ENCODE assay signal across 13 cellular contexts in genomic region chr17:36941265-36942021, GRCh38. TPM values are rescaled to one million over a fixed set of nuclear protein-coding genes. Genes with fewer than 3 reads are reported as not detected.
DNase-seq lines count a peak whose midpoint lies in the region; ATAC-seq and TF ChIP-seq lines count a peak whose summit lies in the region.
"Had no signal": no experiment of that assay in that cellular context is flagged by ENCODE, and none has a peak within 500 bp of the region (broad histone marks: within the 10 kb centered on the region; RNA-seq: fewer than 3 reads in every experiment).

No MANE protein-coding gene starts in this region.

- peaks cover 0 to 2% of the 10 kb centered on the region in 2 donors for H3K36me3 Mint-ChIP-seq in CD4-positive, alpha-beta memory T cell
- H3K36me3 Mint-ChIP-seq in endodermal cell (ENCODE audit: low read depth), result peaks cover 49% of the 10 kb centered on the region
- H3K36me3 Mint-ChIP-seq in nephron (ENCODE audit: low read depth), result peaks cover 16% of the 10 kb centered on the region

- peaks cover 95% of the 10 kb centered on the region for H3K27me3 ChIP-seq in CD4-positive, alpha-beta memory T cell (ENCODE audit: insufficient read depth, low read length)
- H3K27me3 ChIP-seq in endodermal cell (ENCODE audit: control insufficient read depth, insufficient read depth, low read length, poor library complexity, severe bottlenecking), result peaks cover 93% of the 10 kb centered on the region

- peaks cover 51% of the 10 kb centered on the region for H3K4me1 ChIP-seq in CD4-positive, alpha-beta memory T cell (ENCODE audit: insufficient read depth, low read length)
- H3K4me1 ChIP-seq in HEK293 (ENCODE audit: control insufficient read depth, insufficient read depth, low read length), result peaks cover 3% of the 10 kb centered on the region; the same call in 1 of the 2 replicates
- peaks cover 33% of the 10 kb centered on the region for H3K4me1 ChIP-seq in endodermal cell (ENCODE audit: control insufficient read depth, insufficient read depth, low read length)

- CTCF ChIA-PET in CD4-positive, alpha-beta memory T cell (lab: Charles Lee; ENCODE audit: partially characterized antibody), result no interaction called here
- CTCF ChIA-PET in HEK293 (lab: Yijun Ruan, JAX), result interaction anchor here (0.6 kb wide), 1 partner anchor 313 kb away, joined by 3 read pairs; no protein-coding TSS in a partner anchor

- 39 to 52% methylated on average over 9 to 17 of the region's 17 CpGs for WGBS in endodermal cell (ENCODE audit: insufficient coverage in 1 of 2, insufficient read length in 1 of 2), 2 experiments

- DNase-seq in CD4-positive, alpha-beta memory T cell, result peak in 1 of 5 donors; percentile 22
- DNase-seq in endodermal cell (peak; percentile 81), NCI-H1105 treated with DMSO at 0.1 percent for 48 hours (lab: John Stamatoyannopoulos, UW) (no peak), NCI-H2107 (lab: John Stamatoyannopoulos, UW) (no peak), left lobe of liver (ENCODE audit: low spot score) (no peak)
- DNase-seq: anterior cingulate cortex; effector memory CD4-positive, alpha-beta T cell; NCI-H226; right lobe of liver had no signal

- H3K27me3 Mint-ChIP-seq in CD4-positive, alpha-beta memory T cell, result peaks cover 64% of the 10 kb centered on the region in 2 donors
- H3K27me3 Mint-ChIP-seq in endodermal cell (ENCODE audit: insufficient read depth) (peaks cover 84% of the 10 kb centered on the region), nephron (ENCODE audit: low read depth) (peaks cover 100% of the 10 kb centered on the region)

- H3K9ac ChIP-seq in endodermal cell (ENCODE audit: extremely low read depth, low read length, poor library complexity, severe bottlenecking), result peak overlapping the region; percentile 4

- H3K9me3 Mint-ChIP-seq in CD4-positive, alpha-beta memory T cell, result peaks cover 0 to 31% (median 3%) of the 10 kb centered on the region in 8 donors
- H3K9me3 Mint-ChIP-seq in endodermal cell (no peaks in the 10 kb centered on the region), nephron (no peaks in the 10 kb centered on the region)

- intact Hi-C loops in CD4-positive, alpha-beta memory T cell (cut with micrococcal nuclease), result loop anchor here (10.0 kb wide), 1 partner anchor 337 kb away; the partner anchor contains the start of gene MRM1

- peak overlapping the region; percentile 2 to 73 (median 38) for H3K4me3 Mint-ChIP-seq in CD4-positive, alpha-beta memory T cell
- H3K4me3 Mint-ChIP-seq in endodermal cell (peak overlapping the region; percentile 98), nephron (peak overlapping the region; percentile 64 to 92 (median 70))

- no peaks in the 10 kb centered on the region for H3K36me3 ChIP-seq in CD4-positive, alpha-beta memory T cell (ENCODE audit: insufficient read depth, low read length)
- peaks cover 0 to 34% of the 10 kb centered on the region in 2 experiments; a peak in 1 of 3 replicates for H3K36me3 ChIP-seq in HEK293 (ENCODE audit: control insufficient read depth in 2 of 2, insufficient read depth in 1 of 2, low read length in 2 of 2)
- H3K36me3 ChIP-seq in endodermal cell (ENCODE audit: control insufficient read depth, insufficient read depth, low read length), result peaks cover 44% of the 10 kb centered on the region
- H3K36me3 ChIP-seq: right lobe of liver had no signal

- POLR2A ChIA-PET in CD4-positive, alpha-beta memory T cell (lab: Charles Lee; ENCODE audit: partially characterized antibody), result interaction anchor here (3.8 kb wide), 1 partner anchor 8 kb away, joined by 17 read pairs; the partner anchor contains the start of gene AATF
- POLR2A ChIA-PET in HEK293 (lab: Yijun Ruan, JAX), result no interaction called here

- H3K4me3 ChIP-seq in CD4-positive, alpha-beta memory T cell (ENCODE audit: low read length in 2 of 2), result no peak overlapping the region
- no peak overlapping the region for H3K4me3 ChIP-seq in HEK293 (ENCODE audit: low read depth, low read length)
- peak overlapping the region; percentile 99 for H3K4me3 ChIP-seq in endodermal cell (ENCODE audit: low read length)
- H3K4me3 ChIP-seq: right lobe of liver had no signal

- peaks cover 22 to 55% (median 37%) of the 10 kb centered on the region in 4 donors for H3K4me1 Mint-ChIP-seq in CD4-positive, alpha-beta memory T cell
- peaks cover 38% of the 10 kb centered on the region for H3K4me1 Mint-ChIP-seq in endodermal cell
- H3K4me1 Mint-ChIP-seq in nephron, result peaks cover 33% of the 10 kb centered on the region

- no peak overlapping the region for H3K27ac ChIP-seq in CD4-positive, alpha-beta memory T cell (ENCODE audit: low read depth, low read length)
- 0 out of 2 replicates have a peak overlapping the region, but pooled peaks have one; percentile 2 for H3K27ac ChIP-seq in HEK293 (ENCODE audit: extremely low read depth, low read depth, low read length)
- no peak overlapping the region for H3K27ac ChIP-seq in endodermal cell (ENCODE audit: low read depth, low read length)
- H3K27ac ChIP-seq: right lobe of liver had no signal

- no peak for TF ChIP-seq CTCF in HEK293 (tag by site-specific recombination; IDR thresholded peaks at IDR 0.05)
- no peak for TF ChIP-seq CTCF in endodermal cell (conservative IDR thresholded peaks at IDR 0.05)
- no peak for TF ChIP-seq CTCF in nephron (IDR thresholded peaks at IDR 0.05; ENCODE audit: unreplicated experiment in 3 of 3)

- no peak for ATAC-seq in HG02642 (IDR thresholded peaks at IDR 0.05; ENCODE audit: poor library complexity, unreplicated experiment)
- no peak for ATAC-seq in left lobe of liver
- ATAC-seq: right lobe of liver had no signal

- H3K27ac Mint-ChIP-seq in CD4-positive, alpha-beta memory T cell, result peak overlapping the region in 3 of 7 donors; percentile 18 to 75 (median 75)
- H3K27ac Mint-ChIP-seq in endodermal cell (peak overlapping the region; percentile 53), nephron (peak overlapping the region in 2 of 3 experiments; percentile 6 to 40)

- no peaks in the 10 kb centered on the region for H3K9me3 ChIP-seq in CD4-positive, alpha-beta memory T cell (ENCODE audit: control insufficient read depth in 1 of 2, low read length in 2 of 2)
- no peaks in the 10 kb centered on the region for H3K9me3 ChIP-seq in HEK293 (ENCODE audit: control insufficient read depth, insufficient read depth, low read depth, low read length)
- no peaks in the 10 kb centered on the region for H3K9me3 ChIP-seq in endodermal cell (ENCODE audit: control insufficient read depth, low read length)
- H3K9me3 ChIP-seq: right lobe of liver had no signal

TF ChIP-seq in HEK293, 187 proteins besides CTCF, POLR2A, EP300 and RAD21 (continues in another document):
- TF ChIP-seq TSHZ1 (tag by site-specific recombination; IDR thresholded peaks at IDR 0.05; ENCODE audit: borderline replicate concordance) (no peak), ZSCAN5A (tag by site-specific recombination; IDR thresholded peaks at IDR 0.05) (no peak), ZBTB21 (tag by site-specific recombination; IDR thresholded peaks at IDR 0.05) (no peak), ZNF132 (tag by site-specific recombination; IDR thresholded peaks at IDR 0.05; ENCODE audit: borderline replicate concordance) (no peak), ZNF114 (tag by site-specific recombination; IDR thresholded peaks at IDR 0.05) (no peak)

RNA-seq across cellular contexts. Expression of gene LHX1, which starts 4.2 kb away (rescaled TPM):
- total RNA-seq in CD4-positive, alpha-beta memory T cell, result not detected
- not detected for polyA plus RNA-seq in CD4-positive, alpha-beta memory T cell
- total RNA-seq in endodermal cell (100 to 1,000 TPM in 1 of 2 donors, 10 to 100 TPM in 1; 85.9 to 259 TPM), left lobe of liver (not detected)
- polyA plus RNA-seq in endodermal cell (2013, experiment 1 of 2), result 9.7 TPM
- polyA plus RNA-seq in endodermal cell (2013, experiment 2 of 2), result 17.6 TPM
- total RNA-seq: MCF 10A, right lobe of liver had no signal

RNA-seq across cellular contexts. Expression of gene AATF, which starts 7.3 kb away (rescaled TPM):
- total RNA-seq in CD4-positive, alpha-beta memory T cell, result 10 to 100 TPM; 60.5 to 61.2 TPM
- polyA plus RNA-seq in CD4-positive, alpha-beta memory T cell, result 10 to 100 TPM; 52.0 to 89.4 TPM
- total RNA-seq in endodermal cell (10 to 100 TPM; 90.7 TPM), left lobe of liver (17.7 TPM)
- 37.6 TPM for polyA plus RNA-seq in endodermal cell (2013, experiment 1 of 2)
- polyA plus RNA-seq in endodermal cell (2013, experiment 2 of 2), result 34.2 TPM

Comparison
In these comparisons a context has a peak if more than half of its experiments do, and no peak if none do; other contexts are left out.
1. H3K4me3 Mint-ChIP-seq: peak in every context shown above with its lines; median percentile 98 in endodermal cell; 70 in nephron; 38 in CD4-positive, alpha-beta memory T cell.
2. RNA of gene LHX1, which starts 4.2 kb away (total RNA-seq): 85.9 to 259 TPM in endodermal cell; not detected in CD4-positive, alpha-beta memory T cell and not detected in left lobe of liver (single experiment); every median in the first group is over 10 times any median in the second.